ENCODE assay signal across 1 cellular context in genomic region chr14:100822007-100822406, GRCh38.
TF ChIP-seq lines count a peak whose summit lies in the region.

No MANE protein-coding gene starts in this region.

TF ChIP-seq in HepG2, 621 proteins besides CTCF, POLR2A, EP300 and RAD21 (continues in another document):
- no peak for TF ChIP-seq ZNF143 (CRISPR knock-in tag; IDR thresholded peaks at IDR 0.05)
- TF ChIP-seq ZNF121 (CRISPR knock-in tag; IDR thresholded peaks at IDR 0.05) = peak; percentile 4; the same call in 1 of the 2 replicates
- TF ChIP-seq HHEX (CRISPR knock-in tag; IDR thresholded peaks at IDR 0.05) = no peak
- no peak for TF ChIP-seq TAF15 (IDR thresholded peaks at IDR 0.05; ENCODE audit: low read depth, low read length, poor library complexity, severe bottlenecking)
- TF ChIP-seq, protein P1, sequence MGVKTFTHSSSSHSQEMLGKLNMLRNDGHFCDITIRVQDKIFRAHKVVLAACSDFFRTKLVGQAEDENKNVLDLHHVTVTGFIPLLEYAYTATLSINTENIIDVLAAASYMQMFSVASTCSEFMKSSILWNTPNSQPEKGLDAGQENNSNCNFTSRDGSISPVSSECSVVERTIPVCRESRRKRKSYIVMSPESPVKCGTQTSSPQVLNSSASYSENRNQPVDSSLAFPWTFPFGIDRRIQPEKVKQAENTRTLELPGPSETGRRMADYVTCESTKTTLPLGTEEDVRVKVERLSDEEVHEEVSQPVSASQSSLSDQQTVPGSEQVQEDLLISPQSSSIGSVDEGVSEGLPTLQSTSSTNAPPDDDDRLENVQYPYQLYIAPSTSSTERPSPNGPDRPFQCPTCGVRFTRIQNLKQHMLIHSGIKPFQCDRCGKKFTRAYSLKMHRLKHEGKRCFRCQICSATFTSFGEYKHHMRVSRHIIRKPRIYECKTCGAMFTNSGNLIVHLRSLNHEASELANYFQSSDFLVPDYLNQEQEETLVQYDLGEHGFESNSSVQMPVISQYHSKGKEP (CRISPR knock-in tag; IDR thresholded peaks at IDR 0.05) = no peak
- no peak for TF ChIP-seq HOXA7 (CRISPR knock-in tag; IDR thresholded peaks at IDR 0.05)
- TF ChIP-seq, protein P2, sequence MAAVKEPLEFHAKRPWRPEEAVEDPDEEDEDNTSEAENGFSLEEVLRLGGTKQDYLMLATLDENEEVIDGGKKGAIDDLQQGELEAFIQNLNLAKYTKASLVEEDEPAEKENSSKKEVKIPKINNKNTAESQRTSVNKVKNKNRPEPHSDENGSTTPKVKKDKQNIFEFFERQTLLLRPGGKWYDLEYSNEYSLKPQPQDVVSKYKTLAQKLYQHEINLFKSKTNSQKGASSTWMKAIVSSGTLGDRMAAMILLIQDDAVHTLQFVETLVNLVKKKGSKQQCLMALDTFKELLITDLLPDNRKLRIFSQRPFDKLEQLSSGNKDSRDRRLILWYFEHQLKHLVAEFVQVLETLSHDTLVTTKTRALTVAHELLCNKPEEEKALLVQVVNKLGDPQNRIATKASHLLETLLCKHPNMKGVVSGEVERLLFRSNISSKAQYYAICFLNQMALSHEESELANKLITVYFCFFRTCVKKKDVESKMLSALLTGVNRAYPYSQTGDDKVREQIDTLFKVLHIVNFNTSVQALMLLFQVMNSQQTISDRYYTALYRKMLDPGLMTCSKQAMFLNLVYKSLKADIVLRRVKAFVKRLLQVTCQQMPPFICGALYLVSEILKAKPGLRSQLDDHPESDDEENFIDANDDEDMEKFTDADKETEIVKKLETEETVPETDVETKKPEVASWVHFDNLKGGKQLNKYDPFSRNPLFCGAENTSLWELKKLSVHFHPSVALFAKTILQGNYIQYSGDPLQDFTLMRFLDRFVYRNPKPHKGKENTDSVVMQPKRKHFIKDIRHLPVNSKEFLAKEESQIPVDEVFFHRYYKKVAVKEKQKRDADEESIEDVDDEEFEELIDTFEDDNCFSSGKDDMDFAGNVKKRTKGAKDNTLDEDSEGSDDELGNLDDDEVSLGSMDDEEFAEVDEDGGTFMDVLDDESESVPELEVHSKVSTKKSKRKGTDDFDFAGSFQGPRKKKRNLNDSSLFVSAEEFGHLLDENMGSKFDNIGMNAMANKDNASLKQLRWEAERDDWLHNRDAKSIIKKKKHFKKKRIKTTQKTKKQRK (IDR thresholded peaks at IDR 0.05; ENCODE audit: low read length) = no peak
- TF ChIP-seq ZNF607 (CRISPR knock-in tag; IDR thresholded peaks at IDR 0.05; ENCODE audit: borderline replicate concordance) = 0 out of 2 replicates have a peak, but pooled peaks have one; percentile 46
- TF ChIP-seq, protein P3, sequence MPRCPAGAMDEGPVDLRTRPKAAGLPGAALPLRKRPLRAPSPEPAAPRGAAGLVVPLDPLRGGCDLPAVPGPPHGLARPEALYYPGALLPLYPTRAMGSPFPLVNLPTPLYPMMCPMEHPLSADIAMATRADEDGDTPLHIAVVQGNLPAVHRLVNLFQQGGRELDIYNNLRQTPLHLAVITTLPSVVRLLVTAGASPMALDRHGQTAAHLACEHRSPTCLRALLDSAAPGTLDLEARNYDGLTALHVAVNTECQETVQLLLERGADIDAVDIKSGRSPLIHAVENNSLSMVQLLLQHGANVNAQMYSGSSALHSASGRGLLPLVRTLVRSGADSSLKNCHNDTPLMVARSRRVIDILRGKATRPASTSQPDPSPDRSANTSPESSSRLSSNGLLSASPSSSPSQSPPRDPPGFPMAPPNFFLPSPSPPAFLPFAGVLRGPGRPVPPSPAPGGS (CRISPR knock-in tag; IDR thresholded peaks at IDR 0.05) = no peak
- TF ChIP-seq, protein P4, sequence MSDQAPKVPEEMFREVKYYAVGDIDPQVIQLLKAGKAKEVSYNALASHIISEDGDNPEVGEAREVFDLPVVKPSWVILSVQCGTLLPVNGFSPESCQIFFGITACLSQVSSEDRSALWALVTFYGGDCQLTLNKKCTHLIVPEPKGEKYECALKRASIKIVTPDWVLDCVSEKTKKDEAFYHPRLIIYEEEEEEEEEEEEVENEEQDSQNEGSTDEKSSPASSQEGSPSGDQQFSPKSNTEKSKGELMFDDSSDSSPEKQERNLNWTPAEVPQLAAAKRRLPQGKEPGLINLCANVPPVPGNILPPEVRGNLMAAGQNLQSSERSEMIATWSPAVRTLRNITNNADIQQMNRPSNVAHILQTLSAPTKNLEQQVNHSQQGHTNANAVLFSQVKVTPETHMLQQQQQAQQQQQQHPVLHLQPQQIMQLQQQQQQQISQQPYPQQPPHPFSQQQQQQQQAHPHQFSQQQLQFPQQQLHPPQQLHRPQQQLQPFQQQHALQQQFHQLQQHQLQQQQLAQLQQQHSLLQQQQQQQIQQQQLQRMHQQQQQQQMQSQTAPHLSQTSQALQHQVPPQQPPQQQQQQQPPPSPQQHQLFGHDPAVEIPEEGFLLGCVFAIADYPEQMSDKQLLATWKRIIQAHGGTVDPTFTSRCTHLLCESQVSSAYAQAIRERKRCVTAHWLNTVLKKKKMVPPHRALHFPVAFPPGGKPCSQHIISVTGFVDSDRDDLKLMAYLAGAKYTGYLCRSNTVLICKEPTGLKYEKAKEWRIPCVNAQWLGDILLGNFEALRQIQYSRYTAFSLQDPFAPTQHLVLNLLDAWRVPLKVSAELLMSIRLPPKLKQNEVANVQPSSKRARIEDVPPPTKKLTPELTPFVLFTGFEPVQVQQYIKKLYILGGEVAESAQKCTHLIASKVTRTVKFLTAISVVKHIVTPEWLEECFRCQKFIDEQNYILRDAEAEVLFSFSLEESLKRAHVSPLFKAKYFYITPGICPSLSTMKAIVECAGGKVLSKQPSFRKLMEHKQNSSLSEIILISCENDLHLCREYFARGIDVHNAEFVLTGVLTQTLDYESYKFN (CRISPR knock-in tag; conservative IDR thresholded peaks at IDR 0.05) = peak; percentile 73
- TF ChIP-seq KDM3A (CRISPR knock-in tag; IDR thresholded peaks at IDR 0.05; ENCODE audit: low read depth) = 0 out of 2 replicates have a peak, but pooled peaks have one; percentile 41
- TF ChIP-seq, protein P5, sequence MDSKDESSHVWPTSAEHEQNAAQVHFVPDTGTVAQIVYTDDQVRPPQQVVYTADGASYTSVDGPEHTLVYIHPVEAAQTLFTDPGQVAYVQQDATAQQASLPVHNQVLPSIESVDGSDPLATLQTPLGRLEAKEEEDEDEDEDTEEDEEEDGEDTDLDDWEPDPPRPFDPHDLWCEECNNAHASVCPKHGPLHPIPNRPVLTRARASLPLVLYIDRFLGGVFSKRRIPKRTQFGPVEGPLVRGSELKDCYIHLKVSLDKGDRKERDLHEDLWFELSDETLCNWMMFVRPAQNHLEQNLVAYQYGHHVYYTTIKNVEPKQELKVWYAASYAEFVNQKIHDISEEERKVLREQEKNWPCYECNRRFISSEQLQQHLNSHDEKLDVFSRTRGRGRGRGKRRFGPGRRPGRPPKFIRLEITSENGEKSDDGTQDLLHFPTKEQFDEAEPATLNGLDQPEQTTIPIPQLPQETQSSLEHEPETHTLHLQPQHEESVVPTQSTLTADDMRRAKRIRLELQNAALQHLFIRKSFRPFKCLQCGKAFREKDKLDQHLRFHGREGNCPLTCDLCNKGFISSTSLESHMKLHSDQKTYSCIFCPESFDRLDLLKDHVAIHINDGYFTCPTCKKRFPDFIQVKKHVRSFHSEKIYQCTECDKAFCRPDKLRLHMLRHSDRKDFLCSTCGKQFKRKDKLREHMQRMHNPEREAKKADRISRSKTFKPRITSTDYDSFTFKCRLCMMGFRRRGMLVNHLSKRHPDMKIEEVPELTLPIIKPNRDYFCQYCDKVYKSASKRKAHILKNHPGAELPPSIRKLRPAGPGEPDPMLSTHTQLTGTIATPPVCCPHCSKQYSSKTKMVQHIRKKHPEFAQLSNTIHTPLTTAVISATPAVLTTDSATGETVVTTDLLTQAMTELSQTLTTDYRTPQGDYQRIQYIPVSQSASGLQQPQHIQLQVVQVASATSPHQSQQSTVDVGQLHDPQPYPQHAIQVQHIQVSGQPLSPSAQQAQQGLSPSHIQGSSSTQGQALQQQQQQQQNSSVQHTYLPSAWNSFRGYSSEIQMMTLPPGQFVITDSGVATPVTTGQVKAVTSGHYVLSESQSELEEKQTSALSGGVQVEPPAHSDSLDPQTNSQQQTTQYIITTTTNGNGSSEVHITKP (CRISPR knock-in tag; IDR thresholded peaks at IDR 0.05; ENCODE audit: low read depth) = 0 out of 2 replicates have a peak, but pooled peaks have one; percentile 27
- no peak for TF ChIP-seq ZKSCAN5 (CRISPR knock-in tag; IDR thresholded peaks at IDR 0.05)
- TF ChIP-seq ZNF414 (CRISPR knock-in tag; IDR thresholded peaks at IDR 0.05) = no peak
- TF ChIP-seq KIAA2018 (CRISPR knock-in tag; IDR thresholded peaks at IDR 0.05; ENCODE audit: borderline replicate concordance) = no peak
- TF ChIP-seq SAP130 (CRISPR knock-in tag; IDR thresholded peaks at IDR 0.05; ENCODE audit: low read depth) = peak; percentile 67
- TF ChIP-seq DPF2 (CRISPR knock-in tag; IDR thresholded peaks at IDR 0.05; ENCODE audit: borderline replicate concordance, low read depth) = peak; percentile 33; the same call in 1 of the 2 replicates
- TF ChIP-seq ZNF556 (CRISPR knock-in tag; IDR thresholded peaks at IDR 0.05; ENCODE audit: borderline replicate concordance) = no peak
- TF ChIP-seq, protein P6, sequence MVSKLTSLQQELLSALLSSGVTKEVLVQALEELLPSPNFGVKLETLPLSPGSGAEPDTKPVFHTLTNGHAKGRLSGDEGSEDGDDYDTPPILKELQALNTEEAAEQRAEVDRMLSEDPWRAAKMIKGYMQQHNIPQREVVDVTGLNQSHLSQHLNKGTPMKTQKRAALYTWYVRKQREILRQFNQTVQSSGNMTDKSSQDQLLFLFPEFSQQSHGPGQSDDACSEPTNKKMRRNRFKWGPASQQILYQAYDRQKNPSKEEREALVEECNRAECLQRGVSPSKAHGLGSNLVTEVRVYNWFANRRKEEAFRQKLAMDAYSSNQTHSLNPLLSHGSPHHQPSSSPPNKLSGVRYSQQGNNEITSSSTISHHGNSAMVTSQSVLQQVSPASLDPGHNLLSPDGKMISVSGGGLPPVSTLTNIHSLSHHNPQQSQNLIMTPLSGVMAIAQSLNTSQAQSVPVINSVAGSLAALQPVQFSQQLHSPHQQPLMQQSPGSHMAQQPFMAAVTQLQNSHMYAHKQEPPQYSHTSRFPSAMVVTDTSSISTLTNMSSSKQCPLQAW (CRISPR knock-in tag; IDR thresholded peaks at IDR 0.05) = peak; percentile 63; the same call in 1 of the 2 replicates
- TF ChIP-seq FOXA1 (IDR thresholded peaks at IDR 0.05) = no peak
- 0 out of 2 replicates have a peak, but pooled peaks have one; percentile 11 for TF ChIP-seq FOXA1 (CRISPR knock-in tag; IDR thresholded peaks at IDR 0.05)
- 0 out of 2 replicates have a peak, but pooled peaks have one; percentile 26 for TF ChIP-seq HNRNPL (IDR thresholded peaks at IDR 0.05; ENCODE audit: low read depth, low read length)
- TF ChIP-seq POGZ (CRISPR knock-in tag; IDR thresholded peaks at IDR 0.05) = peak; percentile 21; the same call in 1 of the 2 replicates
